ENCODE assay signal across 16 cellular contexts in the genomic region with DNA sequence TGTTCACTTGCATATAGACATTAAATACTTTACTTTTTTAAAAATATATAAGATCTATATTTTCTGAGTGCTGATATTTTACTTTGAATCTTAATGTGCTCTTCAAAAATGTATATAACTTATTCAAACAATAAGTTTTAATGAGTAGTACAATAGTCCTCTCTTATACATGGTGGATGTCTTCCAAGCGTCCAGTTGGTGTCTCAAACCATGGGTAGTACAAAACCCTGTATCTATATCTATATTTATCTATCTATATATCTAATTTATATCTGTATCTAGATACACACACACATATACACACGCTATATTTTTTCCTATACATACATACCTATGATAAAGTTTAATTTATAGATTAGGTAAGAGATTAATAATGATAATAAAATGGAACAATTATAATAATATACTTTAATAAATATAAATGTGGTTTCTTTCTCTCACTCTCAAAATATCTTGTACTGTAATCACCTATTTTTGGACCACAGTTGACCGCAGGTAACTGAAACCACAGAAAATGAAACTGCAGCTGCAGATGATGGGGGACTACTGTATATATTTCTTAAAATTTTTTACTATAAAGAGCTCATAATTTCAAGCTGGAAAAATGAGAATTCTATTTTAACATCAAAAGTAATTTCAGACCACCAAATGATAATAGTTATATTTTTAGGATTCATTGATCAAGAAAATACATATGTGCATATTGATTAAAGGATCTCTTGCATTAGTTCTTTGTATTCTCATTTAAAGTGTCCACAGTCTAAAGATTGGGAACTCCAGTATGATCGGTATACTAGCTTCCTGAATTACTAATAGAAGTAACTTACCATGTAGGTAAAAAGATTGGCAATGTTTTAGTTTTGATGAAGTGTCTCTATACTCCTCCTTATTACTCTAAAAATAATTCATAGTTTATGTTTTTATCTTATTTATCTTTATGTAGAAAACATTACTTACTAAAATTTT.
DNase-seq lines count a peak whose midpoint lies in the region; ATAC-seq, FAIRE-seq and TF ChIP-seq lines count a peak whose summit lies in the region.
"Had no signal": no experiment of that assay in that cellular context is flagged by ENCODE, and none has a peak within 500 bp of the region (broad histone marks: within the 10 kb centered on the region; RNA-seq: fewer than 3 reads in every experiment).

No MANE protein-coding gene starts in this region.

- H3K4me3 ChIP-seq in H7 (ENCODE audit: insufficient read depth, low read depth, low read length) (no peak overlapping the region), mesendoderm (ENCODE audit: low read length) (no peak overlapping the region)

- H3K27me3 ChIP-seq in H7 (ENCODE audit: control insufficient read depth, insufficient read depth, low read length) = no peaks in the 10 kb centered on the region
- H3K27me3 ChIP-seq in mesendoderm (ENCODE audit: insufficient read depth, low read length, poor library complexity) = no peaks in the 10 kb centered on the region

- H2AK5ac ChIP-seq in mesendoderm (ENCODE audit: low read length) = no peak overlapping the region

- no peak overlapping the region for H3K9ac ChIP-seq in mesendoderm (ENCODE audit: low read length)

- WGBS in mesendoderm (ENCODE audit: extremely low coverage, insufficient coverage, low lambda C conversion rate) = 100% methylated on average over 1 of the region's 4 CpGs

- no peak overlapping the region for H3K18ac ChIP-seq in mesendoderm (ENCODE audit: low read length)

- H3K27ac ChIP-seq in mesendoderm (ENCODE audit: low read depth, low read length) = no peak overlapping the region

- intact Hi-C loops in activated CD8-positive, alpha-beta T cell treated with anti-CD3 and anti-CD28 coated beads for 36 hours (cut with micrococcal nuclease) = no loop called here

- H3K4ac ChIP-seq in mesendoderm (ENCODE audit: low read depth, low read length) = no peak overlapping the region

- no peak overlapping the region for H3K27ac Mint-ChIP-seq in activated CD8-positive, alpha-beta T cell treated with anti-CD3 and anti-CD28 coated beads for 36 hours
- H3K27ac Mint-ChIP-seq: activated CD4-positive, alpha-beta memory T cell treated with anti-CD3 and anti-CD28 coated beads, Interleukin-2, amount 10 ng/mL, durations not matched to agents 7 days and 5 days; naive thymus-derived CD8-positive, alpha-beta T cell had no signal

- H2BK120ac ChIP-seq in mesendoderm (ENCODE audit: low read depth, low read length) = no peak overlapping the region

- no peak overlapping the region for H3K56ac ChIP-seq in mesendoderm (ENCODE audit: low read length)

- H2BK5ac ChIP-seq in mesendoderm (ENCODE audit: low read length) = no peak overlapping the region

- H3K79me1 ChIP-seq in mesendoderm (ENCODE audit: low read length) = no peaks in the 10 kb centered on the region

- no peaks in the 10 kb centered on the region for H3K27me3 Mint-ChIP-seq in activated CD8-positive, alpha-beta T cell treated with anti-CD3 and anti-CD28 coated beads for 36 hours
- H3K27me3 Mint-ChIP-seq: activated CD4-positive, alpha-beta memory T cell treated with anti-CD3 and anti-CD28 coated beads, Interleukin-2, amount 10 ng/mL, durations not matched to agents 7 days and 5 days; naive thymus-derived CD8-positive, alpha-beta T cell had no signal

- no peaks in the 10 kb centered on the region for H3K79me2 ChIP-seq in mesendoderm (ENCODE audit: control insufficient read depth, insufficient read depth, low read length)

- no peak overlapping the region for H4K5ac ChIP-seq in mesendoderm (ENCODE audit: low read length)

- no peaks in the 10 kb centered on the region for H3K4me1 ChIP-seq in mesendoderm (ENCODE audit: control insufficient read depth, low read depth, low read length)

- H3K36me3 ChIP-seq in H7 (replicated peaks; ENCODE audit: control insufficient read depth, insufficient read depth, low read length) (no peaks in the 10 kb centered on the region), mesendoderm (ENCODE audit: control insufficient read depth, insufficient read depth, low read length) (no peaks in the 10 kb centered on the region)

- DNase-seq in activated CD8-positive, alpha-beta T cell treated with anti-CD3 and anti-CD28 coated beads for 36 hours = no peak
- DNase-seq in H7 = no peak
- DNase-seq in mesendoderm = no peak
- DNase-seq in stimulated activated CD4-positive, alpha-beta T cell treated with anti-CD3 and anti-CD28 coated beads, Interleukin-12 subunit alpha, Interleukin-12 subunit beta, amount 100 ng/mL, for 4 hours = no peak
- DNase-seq: activated CD4-positive, alpha-beta memory T cell treated with anti-CD3 and anti-CD28 coated beads, Interleukin-2, amount 10 ng/mL, durations not matched to agents 7 days and 5 days; amygdala; DMS79; naive thymus-derived CD8-positive, alpha-beta T cell; NCI-H1105 treated with DMSO at 0.1 percent for 48 hours; SHP77 treated with DMSO at 0.1 percent for 48 hours; stimulated activated CD4-positive, alpha-beta T cell treated with anti-CD3 and anti-CD28 coated beads, Interleukin-15, amount 100 ng/mL, for 24 hours had no signal

- no peak overlapping the region for H3K4me2 ChIP-seq in mesendoderm (ENCODE audit: low read length)

- H4K8ac ChIP-seq in mesendoderm (ENCODE audit: low read depth, low read length) = no peak overlapping the region

- no peak overlapping the region for H2BK15ac ChIP-seq in mesendoderm (replicated peaks; ENCODE audit: low read depth)

- H3K4me1 Mint-ChIP-seq in activated CD8-positive, alpha-beta T cell treated with anti-CD3 and anti-CD28 coated beads for 36 hours (ENCODE audit: low read depth) = no peaks in the 10 kb centered on the region
- H3K4me1 Mint-ChIP-seq: activated CD4-positive, alpha-beta memory T cell treated with anti-CD3 and anti-CD28 coated beads, Interleukin-2, amount 10 ng/mL, durations not matched to agents 7 days and 5 days had no signal

- H3K23ac ChIP-seq in mesendoderm (ENCODE audit: low read length) = no peak overlapping the region

- peaks cover 11% of the 10 kb centered on the region for H3K36me3 Mint-ChIP-seq in activated CD8-positive, alpha-beta T cell treated with anti-CD3 and anti-CD28 coated beads for 36 hours (ENCODE audit: low read depth)

- CTCF ChIA-PET in activated CD8-positive, alpha-beta T cell treated with anti-CD3 and anti-CD28 coated beads for 36 hours (lab: Charles Lee) = no interaction called here

- peak; percentile 17 for FAIRE-seq in islet of Langerhans (lab: Jason Lieb, UNC)
- FAIRE-seq: H54 had no signal

- ATAC-seq in GM18907 (IDR thresholded peaks at IDR 0.05; ENCODE audit: unreplicated experiment) = peak; percentile 87
- ATAC-seq in GM21825 (IDR thresholded peaks at IDR 0.05; ENCODE audit: unreplicated experiment) = peak; percentile 94
- peak; percentile 94 for ATAC-seq in HG03342 (IDR thresholded peaks at IDR 0.05; ENCODE audit: unreplicated experiment)
- ATAC-seq in activated CD8-positive, alpha-beta T cell treated with anti-CD3 and anti-CD28 coated beads for 36 hours = no peak
- ATAC-seq: naive thymus-derived CD8-positive, alpha-beta T cell had no signal

- no peak overlapping the region for H3K4me3 Mint-ChIP-seq in activated CD8-positive, alpha-beta T cell treated with anti-CD3 and anti-CD28 coated beads for 36 hours
- H3K4me3 Mint-ChIP-seq: activated CD4-positive, alpha-beta memory T cell treated with anti-CD3 and anti-CD28 coated beads, Interleukin-2, amount 10 ng/mL, durations not matched to agents 7 days and 5 days; naive thymus-derived CD8-positive, alpha-beta T cell had no signal

- POLR2A ChIA-PET in activated CD8-positive, alpha-beta T cell treated with anti-CD3 and anti-CD28 coated beads for 36 hours (lab: Charles Lee) = no interaction called here

- TF ChIP-seq CTCF in activated CD8-positive, alpha-beta T cell treated with anti-CD3 and anti-CD28 coated beads for 36 hours (IDR thresholded peaks at IDR 0.05) = no peak

- no peaks in the 10 kb centered on the region for H3K9me3 Mint-ChIP-seq in activated CD8-positive, alpha-beta T cell treated with anti-CD3 and anti-CD28 coated beads for 36 hours
- H3K9me3 Mint-ChIP-seq: activated CD4-positive, alpha-beta memory T cell treated with anti-CD3 and anti-CD28 coated beads, Interleukin-2, amount 10 ng/mL, durations not matched to agents 7 days and 5 days had no signal
